13 cellular contexts compared by ENCODE assay signal in genomic region chr3:20057612-20058180, GRCh38. TPM values are rescaled to one million over a fixed set of nuclear protein-coding genes. Genes with fewer than 3 reads are reported as not detected.
DNase-seq lines count a peak whose midpoint lies in the region; ATAC-seq and TF ChIP-seq lines count a peak whose summit lies in the region.
"Had no signal": no experiment of that assay in that cellular context is flagged by ENCODE, and none has a peak within 500 bp of the region (broad histone marks: within the 10 kb centered on the region; RNA-seq: fewer than 3 reads in every experiment).

No MANE protein-coding gene starts in this region.

- H3K27ac ChIP-seq in esophagus muscularis mucosa (replicated peaks in 1 of 4) (peak overlapping the region; percentile 57 to 72 (median 66)), mesodermal cell (ENCODE audit: low read depth, low read length, severe bottlenecking) (peak overlapping the region; percentile 8), thoracic aorta (peak overlapping the region; percentile 29 to 61)

- no peak for TF ChIP-seq EP300 in esophagus muscularis mucosa (IDR thresholded peaks at IDR 0.05)

- TF ChIP-seq CTCF in esophagus muscularis mucosa (IDR thresholded peaks at IDR 0.05), result no peak
- no peak for TF ChIP-seq CTCF in thoracic aorta (IDR thresholded peaks at IDR 0.05)

- WGBS in esophagus muscularis mucosa, result 37% methylated on average over 2 of the region's 2 CpGs
- 60% methylated on average over 1 of the region's 2 CpGs; no CpG with 5 or more reads in 1 of the 2 experiments for WGBS in mesodermal cell (ENCODE audit: insufficient coverage in 2 of 2), 2 experiments

- peaks cover 56 to 64% (median 61%) of the 10 kb centered on the region in 4 donors for H3K4me1 ChIP-seq in esophagus muscularis mucosa
- H3K4me1 ChIP-seq in mesodermal cell (ENCODE audit: control insufficient read depth, insufficient read depth, low read length, poor library complexity, severe bottlenecking), result no peaks in the 10 kb centered on the region
- H3K4me1 ChIP-seq in thoracic aorta (ENCODE audit: control insufficient read depth in 1 of 2, low read depth in 2 of 2), result peaks cover 27 to 34% of the 10 kb centered on the region in 2 donors

- H3K4me3 Mint-ChIP-seq in stimulated activated naive CD8-positive, alpha-beta T cell treated with anti-CD3 and anti-CD28 coated beads, Interleukin-15, amount 100 ng/mL, for 72 hours, result no peak overlapping the region

- H3K9me3 ChIP-seq in esophagus muscularis mucosa, result no peaks in the 10 kb centered on the region
- no peaks in the 10 kb centered on the region for H3K9me3 ChIP-seq in mesodermal cell (ENCODE audit: control insufficient read depth, low read length)
- H3K9me3 ChIP-seq in thoracic aorta, result no peaks in the 10 kb centered on the region

- H3K27ac Mint-ChIP-seq in stimulated activated naive CD8-positive, alpha-beta T cell treated with anti-CD3 and anti-CD28 coated beads, Interleukin-15, amount 100 ng/mL, for 72 hours, result no peak overlapping the region
- H3K27ac Mint-ChIP-seq: activated T-helper 2 cell treated with anti-CD3 and anti-CD28 coated beads, Interferon-gamma antibody, Interleukin-2, Interleukin-4, amounts not matched to agents 10 μg/mL and 5 μg/mL and 100 μg/mL, durations not matched to agents 14 hours and 24 hours and 36 hours had no signal

- H3K27me3 ChIP-seq in esophagus muscularis mucosa (no peaks in the 10 kb centered on the region), thoracic aorta (replicated peaks; ENCODE audit: insufficient read depth) (no peaks in the 10 kb centered on the region)

- no peak overlapping the region for H3K4me3 ChIP-seq in esophagus muscularis mucosa
- no peak overlapping the region for H3K4me3 ChIP-seq in mesodermal cell (ENCODE audit: extremely low read depth, insufficient read depth, low read length, poor library complexity, severe bottlenecking)
- H3K4me3 ChIP-seq in thoracic aorta, result no peak overlapping the region

- no peak for ATAC-seq in thoracic aorta (ENCODE audit: insufficient number of reproducible peaks, low FRiP score, low read depth)
- no peak for ATAC-seq in stimulated activated naive CD8-positive, alpha-beta T cell treated with anti-CD3 and anti-CD28 coated beads, Interleukin-15, amount 100 ng/mL, for 72 hours
- ATAC-seq: Panc1 had no signal

- no peaks in the 10 kb centered on the region for H3K27me3 Mint-ChIP-seq in stimulated activated naive CD8-positive, alpha-beta T cell treated with anti-CD3 and anti-CD28 coated beads, Interleukin-15, amount 100 ng/mL, for 72 hours

- TF ChIP-seq POLR2A in esophagus muscularis mucosa (IDR thresholded peaks at IDR 0.05; ENCODE audit: low read depth), result no peak

- peaks cover 24% of the 10 kb centered on the region for H3K4me1 Mint-ChIP-seq in stimulated activated naive CD8-positive, alpha-beta T cell treated with anti-CD3 and anti-CD28 coated beads, Interleukin-15, amount 100 ng/mL, for 72 hours

- intact Hi-C loops in esophagus muscularis mucosa (cut with DNase I), result no loop called here

- H3K36me3 ChIP-seq in esophagus muscularis mucosa (no peaks in the 10 kb centered on the region), mesodermal cell (ENCODE audit: control insufficient read depth, insufficient read depth, low read length) (no peaks in the 10 kb centered on the region), thoracic aorta (no peaks in the 10 kb centered on the region)

- DNase-seq in DMS 273 (lab: John Stamatoyannopoulos, UW; ENCODE audit: unreplicated experiment) (peak; percentile 36), DMS 273 treated with DMSO at 0.1 percent for 48 hours (lab: John Stamatoyannopoulos, UW) (no peak), esophagus muscularis mucosa (ENCODE audit: extremely low spot score) (no peak), thoracic aorta (ENCODE audit: low spot score) (no peak), NCI-H2171 (lab: John Stamatoyannopoulos, UW) (no peak), cerebellar cortex (ENCODE audit: low spot score) (no peak)
- no peak for DNase-seq in stimulated activated naive CD8-positive, alpha-beta T cell treated with anti-CD3 and anti-CD28 coated beads, Interleukin-15, amount 100 ng/mL, for 72 hours
- DNase-seq: central memory CD4-positive, alpha-beta T cell; KBM-7 had no signal

- no peaks in the 10 kb centered on the region for H3K9me3 Mint-ChIP-seq in stimulated activated naive CD8-positive, alpha-beta T cell treated with anti-CD3 and anti-CD28 coated beads, Interleukin-15, amount 100 ng/mL, for 72 hours
- H3K9me3 Mint-ChIP-seq: activated T-helper 2 cell treated with anti-CD3 and anti-CD28 coated beads, Interferon-gamma antibody, Interleukin-2, Interleukin-4, amounts not matched to agents 10 μg/mL and 5 μg/mL and 100 μg/mL, durations not matched to agents 14 hours and 24 hours and 36 hours had no signal

RNA-seq across cellular contexts. Expression of gene KAT2B, which starts 17.4 kb away (rescaled TPM):
- total RNA-seq in esophagus muscularis mucosa (10 to 100 TPM; 37.8 to 58.5 (median 49.5) TPM), thoracic aorta (10 to 100 TPM; 48.0 to 72.8 TPM)
- polyA plus RNA-seq in mesodermal cell (2013, experiment 1 of 2), result 5.4 TPM
- polyA plus RNA-seq in mesodermal cell (2013, experiment 2 of 2), result 5.5 TPM

RNA-seq across cellular contexts. Expression of gene PP2D1, which starts 45.6 kb away (rescaled TPM):
- total RNA-seq in esophagus muscularis mucosa, result not detected
- polyA plus RNA-seq in mesodermal cell (2013, experiment 1 of 2), result not detected
- polyA plus RNA-seq in mesodermal cell (2013, experiment 2 of 2), result not detected
- total RNA-seq in thoracic aorta, result not detected
- total RNA-seq: activated T-helper 2 cell treated with anti-CD3 and anti-CD28 coated beads, Interferon-gamma antibody, Interleukin-2, Interleukin-4, amounts not matched to agents 10 μg/mL and 5 μg/mL and 100 μg/mL, durations not matched to agents 14 hours and 24 hours and 36 hours; glomerular endothelial cell had no signal

Comparison
In these comparisons a context has a peak if more than half of its experiments do, and no peak if none do; other contexts are left out.
1. H3K27ac ChIP-seq: peak in every context shown above with its lines; median percentile 66 in esophagus muscularis mucosa; 45 in thoracic aorta; 8 in mesodermal cell.